In the genomic region with DNA sequence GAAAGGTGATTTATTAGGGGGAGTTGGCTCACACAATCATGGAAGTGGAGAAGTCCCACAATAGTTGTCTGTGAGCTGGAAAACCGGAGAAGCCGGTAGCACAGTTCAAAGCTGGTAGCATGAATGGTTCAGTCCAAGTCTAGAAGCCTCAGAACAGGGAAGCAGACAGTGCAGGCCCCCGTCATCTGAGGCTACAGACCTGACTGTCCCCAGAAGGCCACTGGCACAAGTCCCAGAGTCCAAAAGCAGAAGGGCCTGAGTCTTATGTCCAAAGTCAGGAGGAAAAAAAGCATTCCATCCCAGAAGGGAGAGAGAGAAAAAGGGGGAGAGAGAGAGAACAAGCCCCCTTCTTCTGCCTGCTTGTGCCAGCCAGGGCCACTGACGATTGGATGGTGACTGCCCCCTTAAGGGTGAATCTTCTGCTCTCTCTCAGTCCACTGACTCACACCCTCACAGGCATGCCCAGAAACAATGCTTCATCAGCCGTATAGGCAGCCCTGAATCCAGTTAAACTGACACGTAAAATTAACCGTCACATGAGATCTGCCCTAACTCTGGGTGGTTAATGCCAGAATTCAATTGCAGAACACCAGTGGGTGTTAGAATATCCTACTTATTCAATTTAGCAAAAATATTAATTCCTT, we compare ENCODE assay signal across 2 cellular contexts.
A peak's percentile ranks its signal among the peaks of the same experiment; 100 is the strongest.
TF ChIP-seq lines count a peak whose summit lies in the region.

No MANE protein-coding gene starts in this region.

TF ChIP-seq in SK-N-SH, 30 proteins besides CTCF, POLR2A, EP300 and RAD21:
- no peak for TF ChIP-seq MXI1 (IDR thresholded peaks at IDR 0.05; ENCODE audit: low read depth, low read length)
- no peak for TF ChIP-seq CHD2 (IDR thresholded peaks at IDR 0.05; ENCODE audit: low read length, partially characterized antibody)
- TF ChIP-seq JUND (IDR thresholded peaks at IDR 0.05) = no peak
- TF ChIP-seq FOSL2 (IDR thresholded peaks at IDR 0.05; ENCODE audit: borderline replicate concordance, low read depth) = peak; percentile 5; the same call in 1 of the 2 replicates
- no peak for TF ChIP-seq GATA2 (CRISPR knock-in tag; IDR thresholded peaks at IDR 0.05)
- TF ChIP-seq, protein P1, sequence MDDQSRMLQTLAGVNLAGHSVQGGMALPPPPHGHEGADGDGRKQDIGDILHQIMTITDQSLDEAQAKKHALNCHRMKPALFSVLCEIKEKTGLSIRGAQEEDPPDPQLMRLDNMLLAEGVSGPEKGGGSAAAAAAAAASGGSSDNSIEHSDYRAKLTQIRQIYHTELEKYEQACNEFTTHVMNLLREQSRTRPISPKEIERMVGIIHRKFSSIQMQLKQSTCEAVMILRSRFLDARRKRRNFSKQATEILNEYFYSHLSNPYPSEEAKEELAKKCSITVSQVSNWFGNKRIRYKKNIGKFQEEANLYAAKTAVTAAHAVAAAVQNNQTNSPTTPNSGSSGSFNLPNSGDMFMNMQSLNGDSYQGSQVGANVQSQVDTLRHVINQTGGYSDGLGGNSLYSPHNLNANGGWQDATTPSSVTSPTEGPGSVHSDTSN (IDR thresholded peaks at IDR 0.05) = no peak
TF ChIP-seq in SK-N-SH: peak in this region for 1.

TF ChIP-seq in H1, 55 proteins besides CTCF, POLR2A, EP300 and RAD21:
- TF ChIP-seq KDM1A (IDR thresholded peaks at IDR 0.05; ENCODE audit: borderline replicate concordance, low read length) (no peak), SUZ12 (IDR thresholded peaks at IDR 0.05; ENCODE audit: low read length) (no peak), SRF (IDR thresholded peaks at IDR 0.05; ENCODE audit: low read depth, low read length) (no peak), HDAC6 (IDR thresholded peaks at IDR 0.05; ENCODE audit: low read depth, low read length) (no peak), YY1 (IDR thresholded peaks at IDR 0.05; ENCODE audit: low read depth, low read length) (no peak), ZNF274 (IDR thresholded peaks at IDR 0.05; ENCODE audit: borderline replicate concordance, extremely low read depth, low read length) (no peak), GABPA (IDR thresholded peaks at IDR 0.05; ENCODE audit: borderline replicate concordance, insufficient read depth, low read length) (no peak), SAP30 (IDR thresholded peaks at IDR 0.05; ENCODE audit: insufficient read depth, insufficient replicate concordance, low read length) (no peak), RNF2 (IDR thresholded peaks at IDR 0.05; ENCODE audit: borderline replicate concordance, low read depth, low read length, missing control alignments, poor library complexity, severe bottlenecking) (no peak), KDM5A (IDR thresholded peaks at IDR 0.05; ENCODE audit: low read length) (no peak), HDAC2 (IDR thresholded peaks at IDR 0.05; ENCODE audit: borderline replicate concordance in 1 of 2, low read depth in 2 of 2, low read length in 2 of 2) (no peak), FOSL1 (IDR thresholded peaks at IDR 0.05; ENCODE audit: insufficient read depth, low read depth, low read length) (no peak)
- TF ChIP-seq, protein P2, sequence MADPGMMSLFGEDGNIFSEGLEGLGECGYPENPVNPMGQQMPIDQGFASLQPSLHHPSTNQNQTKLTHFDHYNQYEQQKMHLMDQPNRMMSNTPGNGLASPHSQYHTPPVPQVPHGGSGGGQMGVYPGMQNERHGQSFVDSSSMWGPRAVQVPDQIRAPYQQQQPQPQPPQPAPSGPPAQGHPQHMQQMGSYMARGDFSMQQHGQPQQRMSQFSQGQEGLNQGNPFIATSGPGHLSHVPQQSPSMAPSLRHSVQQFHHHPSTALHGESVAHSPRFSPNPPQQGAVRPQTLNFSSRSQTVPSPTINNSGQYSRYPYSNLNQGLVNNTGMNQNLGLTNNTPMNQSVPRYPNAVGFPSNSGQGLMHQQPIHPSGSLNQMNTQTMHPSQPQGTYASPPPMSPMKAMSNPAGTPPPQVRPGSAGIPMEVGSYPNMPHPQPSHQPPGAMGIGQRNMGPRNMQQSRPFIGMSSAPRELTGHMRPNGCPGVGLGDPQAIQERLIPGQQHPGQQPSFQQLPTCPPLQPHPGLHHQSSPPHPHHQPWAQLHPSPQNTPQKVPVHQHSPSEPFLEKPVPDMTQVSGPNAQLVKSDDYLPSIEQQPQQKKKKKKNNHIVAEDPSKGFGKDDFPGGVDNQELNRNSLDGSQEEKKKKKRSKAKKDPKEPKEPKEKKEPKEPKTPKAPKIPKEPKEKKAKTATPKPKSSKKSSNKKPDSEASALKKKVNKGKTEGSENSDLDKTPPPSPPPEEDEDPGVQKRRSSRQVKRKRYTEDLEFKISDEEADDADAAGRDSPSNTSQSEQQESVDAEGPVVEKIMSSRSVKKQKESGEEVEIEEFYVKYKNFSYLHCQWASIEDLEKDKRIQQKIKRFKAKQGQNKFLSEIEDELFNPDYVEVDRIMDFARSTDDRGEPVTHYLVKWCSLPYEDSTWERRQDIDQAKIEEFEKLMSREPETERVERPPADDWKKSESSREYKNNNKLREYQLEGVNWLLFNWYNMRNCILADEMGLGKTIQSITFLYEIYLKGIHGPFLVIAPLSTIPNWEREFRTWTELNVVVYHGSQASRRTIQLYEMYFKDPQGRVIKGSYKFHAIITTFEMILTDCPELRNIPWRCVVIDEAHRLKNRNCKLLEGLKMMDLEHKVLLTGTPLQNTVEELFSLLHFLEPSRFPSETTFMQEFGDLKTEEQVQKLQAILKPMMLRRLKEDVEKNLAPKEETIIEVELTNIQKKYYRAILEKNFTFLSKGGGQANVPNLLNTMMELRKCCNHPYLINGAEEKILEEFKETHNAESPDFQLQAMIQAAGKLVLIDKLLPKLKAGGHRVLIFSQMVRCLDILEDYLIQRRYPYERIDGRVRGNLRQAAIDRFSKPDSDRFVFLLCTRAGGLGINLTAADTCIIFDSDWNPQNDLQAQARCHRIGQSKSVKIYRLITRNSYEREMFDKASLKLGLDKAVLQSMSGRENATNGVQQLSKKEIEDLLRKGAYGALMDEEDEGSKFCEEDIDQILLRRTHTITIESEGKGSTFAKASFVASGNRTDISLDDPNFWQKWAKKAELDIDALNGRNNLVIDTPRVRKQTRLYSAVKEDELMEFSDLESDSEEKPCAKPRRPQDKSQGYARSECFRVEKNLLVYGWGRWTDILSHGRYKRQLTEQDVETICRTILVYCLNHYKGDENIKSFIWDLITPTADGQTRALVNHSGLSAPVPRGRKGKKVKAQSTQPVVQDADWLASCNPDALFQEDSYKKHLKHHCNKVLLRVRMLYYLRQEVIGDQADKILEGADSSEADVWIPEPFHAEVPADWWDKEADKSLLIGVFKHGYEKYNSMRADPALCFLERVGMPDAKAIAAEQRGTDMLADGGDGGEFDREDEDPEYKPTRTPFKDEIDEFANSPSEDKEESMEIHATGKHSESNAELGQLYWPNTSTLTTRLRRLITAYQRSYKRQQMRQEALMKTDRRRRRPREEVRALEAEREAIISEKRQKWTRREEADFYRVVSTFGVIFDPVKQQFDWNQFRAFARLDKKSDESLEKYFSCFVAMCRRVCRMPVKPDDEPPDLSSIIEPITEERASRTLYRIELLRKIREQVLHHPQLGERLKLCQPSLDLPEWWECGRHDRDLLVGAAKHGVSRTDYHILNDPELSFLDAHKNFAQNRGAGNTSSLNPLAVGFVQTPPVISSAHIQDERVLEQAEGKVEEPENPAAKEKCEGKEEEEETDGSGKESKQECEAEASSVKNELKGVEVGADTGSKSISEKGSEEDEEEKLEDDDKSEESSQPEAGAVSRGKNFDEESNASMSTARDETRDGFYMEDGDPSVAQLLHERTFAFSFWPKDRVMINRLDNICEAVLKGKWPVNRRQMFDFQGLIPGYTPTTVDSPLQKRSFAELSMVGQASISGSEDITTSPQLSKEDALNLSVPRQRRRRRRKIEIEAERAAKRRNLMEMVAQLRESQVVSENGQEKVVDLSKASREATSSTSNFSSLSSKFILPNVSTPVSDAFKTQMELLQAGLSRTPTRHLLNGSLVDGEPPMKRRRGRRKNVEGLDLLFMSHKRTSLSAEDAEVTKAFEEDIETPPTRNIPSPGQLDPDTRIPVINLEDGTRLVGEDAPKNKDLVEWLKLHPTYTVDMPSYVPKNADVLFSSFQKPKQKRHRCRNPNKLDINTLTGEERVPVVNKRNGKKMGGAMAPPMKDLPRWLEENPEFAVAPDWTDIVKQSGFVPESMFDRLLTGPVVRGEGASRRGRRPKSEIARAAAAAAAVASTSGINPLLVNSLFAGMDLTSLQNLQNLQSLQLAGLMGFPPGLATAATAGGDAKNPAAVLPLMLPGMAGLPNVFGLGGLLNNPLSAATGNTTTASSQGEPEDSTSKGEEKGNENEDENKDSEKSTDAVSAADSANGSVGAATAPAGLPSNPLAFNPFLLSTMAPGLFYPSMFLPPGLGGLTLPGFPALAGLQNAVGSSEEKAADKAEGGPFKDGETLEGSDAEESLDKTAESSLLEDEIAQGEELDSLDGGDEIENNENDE (IDR thresholded peaks at IDR 0.05; ENCODE audit: insufficient replicate concordance, low read length) = no peak
- TF ChIP-seq, protein P3, sequence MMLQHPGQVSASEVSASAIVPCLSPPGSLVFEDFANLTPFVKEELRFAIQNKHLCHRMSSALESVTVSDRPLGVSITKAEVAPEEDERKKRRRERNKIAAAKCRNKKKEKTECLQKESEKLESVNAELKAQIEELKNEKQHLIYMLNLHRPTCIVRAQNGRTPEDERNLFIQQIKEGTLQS (IDR thresholded peaks at IDR 0.05; ENCODE audit: insufficient read depth, low read depth, low read length) = no peak
TF ChIP-seq in H1: peak in this region for 0.
